In genomic region chr15:87792250-87793030, GRCh38 we compare ENCODE assay signal across 18 cellular contexts.
"Had no signal": no experiment of that assay in that cellular context is flagged by ENCODE, and none has a peak within 500 bp of the region (broad histone marks: within the 10 kb centered on the region; RNA-seq: fewer than 3 reads in every experiment).

No MANE protein-coding gene starts in this region.

- H3K9ac ChIP-seq: parathyroid adenoma had no signal

- ATAC-seq: esophagus mucosa; lower lobe of right lung; sciatic nerve; stimulated activated naive B cell treated with anti-CD40 and anti-IgM and Interleukin-4, amounts not matched to agents 10 μg/mL and 1 μg/mL and 100 μg/mL, for 72 hours; stimulated activated naive CD8-positive, alpha-beta T cell treated with anti-CD3 and anti-CD28 coated beads, Interleukin-15, amount 100 ng/mL, for 72 hours; upper lobe of right lung had no signal

- H3K36me3 ChIP-seq: left ventricle myocardium inferior, lower lobe of right lung, prostate gland, tibial nerve, upper lobe of right lung, vagina had no signal

- DNase-seq: effector memory CD4-positive, alpha-beta T cell; islet precursor cell; left ventricle myocardium inferior; lower lobe of right lung; naive B cell; occipital lobe; stimulated activated CD4-positive, alpha-beta T cell treated with anti-CD3 and anti-CD28 coated beads, Interleukin-2, amount 100 ng/mL, for 24 hours; stimulated activated CD4-positive, alpha-beta T cell treated with anti-CD3 and anti-CD28 coated beads, Interleukin-4, amount 100 ng/mL, for 4 hours; stimulated activated naive B cell treated with anti-CD40 and anti-IgM and Interleukin-4, amounts not matched to agents 10 μg/mL and 1 μg/mL and 100 μg/mL, for 72 hours; stimulated activated naive CD8-positive, alpha-beta T cell treated with anti-CD3 and anti-CD28 coated beads, Interleukin-15, amount 100 ng/mL, for 72 hours; testis; upper lobe of right lung had no signal

- H3K27me3 ChIP-seq: testis, tibial nerve, upper lobe of right lung, vagina had no signal

- H3K27ac ChIP-seq: left ventricle myocardium inferior, lower lobe of right lung, parathyroid adenoma, prostate gland, testis, tibial nerve, upper lobe of right lung, vagina had no signal

- H3K4me3 ChIP-seq: left ventricle myocardium inferior, lower lobe of right lung, prostate gland, testis, tibial nerve, upper lobe of right lung, vagina had no signal

- H3K9me3 ChIP-seq: left ventricle myocardium inferior, lower lobe of right lung, prostate gland, testis, tibial nerve, upper lobe of right lung, vagina had no signal

- H2AFZ ChIP-seq: parathyroid adenoma had no signal

- H3K79me2 ChIP-seq: parathyroid adenoma had no signal

- H3K4me1 ChIP-seq: left ventricle myocardium inferior, lower lobe of right lung, parathyroid adenoma, prostate gland, testis, upper lobe of right lung, vagina had no signal
